Comparison of ENCODE assay signal across 24 cellular contexts in genomic region chr10:5523796-5524574, GRCh38. TPM values are rescaled to one million over a fixed set of nuclear protein-coding genes. Genes with fewer than 3 reads are reported as not detected.
DNase-seq lines count a peak whose midpoint lies in the region; ATAC-seq and TF ChIP-seq lines count a peak whose summit lies in the region.
"Had no signal": no experiment of that assay in that cellular context is flagged by ENCODE, and none has a peak within 500 bp of the region (broad histone marks: within the 10 kb centered on the region; RNA-seq: fewer than 3 reads in every experiment).

No MANE protein-coding gene starts in this region.

- no peaks in the 10 kb centered on the region for H3K4me1 ChIP-seq in neural progenitor cell
- H3K4me1 ChIP-seq: lower lobe of right lung had no signal

- H3K27ac ChIP-seq in coronary artery (no peak overlapping the region), neural progenitor cell (no peak overlapping the region)
- H3K27ac ChIP-seq: ascending aorta, lower lobe of right lung had no signal

- DNase-seq in natural killer cell treated with Interleukin-12 subunit alpha and Interleukin-12 subunit beta and Interleukin-15 and Interleukin-18, amount 100 ng/mL, for 72 hours (ENCODE audit: low spot score), result peak; percentile 20
- no peak for DNase-seq in natural killer cell
- DNase-seq in coronary artery (ENCODE audit: low spot score), result peak; percentile 64
- DNase-seq in neural progenitor cell (ENCODE audit: low spot score), result no peak
- no peak for DNase-seq in 8988T
- no peak for DNase-seq in NCI-H1694 (lab: John Stamatoyannopoulos, UW)
- no peak for DNase-seq in nucleus accumbens (lab: John Stamatoyannopoulos, UW)
- DNase-seq: activated CD4-positive, alpha-beta memory T cell treated with anti-CD3 and anti-CD28 coated beads for 36 hours; activated naive CD4-positive, alpha-beta T cell treated with anti-CD3 and anti-CD28 coated beads, Interleukin-2, amount 10 ng/mL, durations not matched to agents 7 days and 5 days; CD8-positive, alpha-beta T cell; erythroblast; H7; hypothalamus; lower lobe of right lung; NCI-H1417 treated with DMSO at 0.1 percent for 48 hours; NCI-H526 treated with DMSO at 0.1 percent for 48 hours; retina had no signal

- H3K4me3 Mint-ChIP-seq in natural killer cell treated with Interleukin-12 subunit alpha and Interleukin-12 subunit beta and Interleukin-15 and Interleukin-18, amount 100 ng/mL, for 72 hours, result no peak overlapping the region
- H3K4me3 Mint-ChIP-seq in natural killer cell (no peak overlapping the region), neural progenitor cell (no peak overlapping the region)
- H3K4me3 Mint-ChIP-seq: activated CD4-positive, alpha-beta memory T cell treated with anti-CD3 and anti-CD28 coated beads for 36 hours; activated naive CD4-positive, alpha-beta T cell treated with anti-CD3 and anti-CD28 coated beads, Interleukin-2, amount 10 ng/mL, durations not matched to agents 7 days and 5 days; CD8-positive, alpha-beta T cell; central memory CD8-positive, alpha-beta T cell; IgD-negative memory B cell had no signal

- no peaks in the 10 kb centered on the region for H3K36me3 Mint-ChIP-seq in natural killer cell treated with Interleukin-12 subunit alpha and Interleukin-12 subunit beta and Interleukin-15 and Interleukin-18, amount 100 ng/mL, for 72 hours
- H3K36me3 Mint-ChIP-seq in natural killer cell (no peaks in the 10 kb centered on the region), neural progenitor cell (no peaks in the 10 kb centered on the region)
- H3K36me3 Mint-ChIP-seq: activated CD4-positive, alpha-beta memory T cell treated with anti-CD3 and anti-CD28 coated beads for 36 hours; activated naive CD4-positive, alpha-beta T cell treated with anti-CD3 and anti-CD28 coated beads, Interleukin-2, amount 10 ng/mL, durations not matched to agents 7 days and 5 days; CD8-positive, alpha-beta T cell; IgD-negative memory B cell had no signal

- no peak for ATAC-seq in natural killer cell treated with Interleukin-12 subunit alpha and Interleukin-12 subunit beta and Interleukin-15 and Interleukin-18, amount 100 ng/mL, for 72 hours
- no peak for ATAC-seq in natural killer cell
- ATAC-seq: CD8-positive, alpha-beta T cell; lower lobe of right lung; SK-N-SH treated with all-trans-retinoic acid at 6 μM for 48 hours had no signal

- H3K79me2 ChIP-seq in neural progenitor cell (ENCODE audit: low read depth), result no peaks in the 10 kb centered on the region

- no peak overlapping the region for H3K4me3 ChIP-seq in coronary artery
- H3K4me3 ChIP-seq in neural progenitor cell, result no peak overlapping the region
- H3K4me3 ChIP-seq: ascending aorta, lower lobe of right lung had no signal

- no peak overlapping the region for H3K27ac Mint-ChIP-seq in natural killer cell treated with Interleukin-12 subunit alpha and Interleukin-12 subunit beta and Interleukin-15 and Interleukin-18, amount 100 ng/mL, for 72 hours
- H3K27ac Mint-ChIP-seq in natural killer cell (no peak overlapping the region), neural progenitor cell (peak overlapping the region; percentile 80)
- H3K27ac Mint-ChIP-seq: activated CD4-positive, alpha-beta memory T cell treated with anti-CD3 and anti-CD28 coated beads for 36 hours; activated naive CD4-positive, alpha-beta T cell treated with anti-CD3 and anti-CD28 coated beads, Interleukin-2, amount 10 ng/mL, durations not matched to agents 7 days and 5 days; CD8-positive, alpha-beta T cell; IgD-negative memory B cell had no signal

- no peak overlapping the region for H2AFZ ChIP-seq in neural progenitor cell (replicated peaks)

- peaks cover 0 to 2% of the 10 kb centered on the region in 2 donors for H3K4me1 Mint-ChIP-seq in natural killer cell treated with Interleukin-12 subunit alpha and Interleukin-12 subunit beta and Interleukin-15 and Interleukin-18, amount 100 ng/mL, for 72 hours (ENCODE audit: low read depth in 2 of 2)
- H3K4me1 Mint-ChIP-seq in natural killer cell, result no peaks in the 10 kb centered on the region
- peaks cover 2% of the 10 kb centered on the region for H3K4me1 Mint-ChIP-seq in neural progenitor cell
- H3K4me1 Mint-ChIP-seq: activated naive CD4-positive, alpha-beta T cell treated with anti-CD3 and anti-CD28 coated beads, Interleukin-2, amount 10 ng/mL, durations not matched to agents 7 days and 5 days; central memory CD8-positive, alpha-beta T cell; IgD-negative memory B cell had no signal

- no peak overlapping the region for H3K4me2 ChIP-seq in neural progenitor cell

- H3K9me3 ChIP-seq in neural progenitor cell (ENCODE audit: low read depth), result no peaks in the 10 kb centered on the region
- H3K9me3 ChIP-seq: ascending aorta, lower lobe of right lung had no signal

- H3K27me3 ChIP-seq in neural progenitor cell, result no peaks in the 10 kb centered on the region
- H3K27me3 ChIP-seq: ascending aorta had no signal

- no peaks in the 10 kb centered on the region for H4K20me1 ChIP-seq in neural progenitor cell (ENCODE audit: low read depth)

- no peaks in the 10 kb centered on the region for H3K36me3 ChIP-seq in neural progenitor cell
- H3K36me3 ChIP-seq: ascending aorta, lower lobe of right lung had no signal

- no peak overlapping the region for H3K9ac ChIP-seq in neural progenitor cell

- H3K9me3 Mint-ChIP-seq in natural killer cell treated with Interleukin-12 subunit alpha and Interleukin-12 subunit beta and Interleukin-15 and Interleukin-18, amount 100 ng/mL, for 72 hours, result no peaks in the 10 kb centered on the region
- H3K9me3 Mint-ChIP-seq in natural killer cell (no peaks in the 10 kb centered on the region), neural progenitor cell (peaks cover 14% of the 10 kb centered on the region)
- H3K9me3 Mint-ChIP-seq: activated CD4-positive, alpha-beta memory T cell treated with anti-CD3 and anti-CD28 coated beads for 36 hours; activated naive CD4-positive, alpha-beta T cell treated with anti-CD3 and anti-CD28 coated beads, Interleukin-2, amount 10 ng/mL, durations not matched to agents 7 days and 5 days; CD8-positive, alpha-beta T cell; central memory CD8-positive, alpha-beta T cell had no signal

- no peaks in the 10 kb centered on the region for H3F3A ChIP-seq in neural progenitor cell (ENCODE audit: low read depth)

- intact Hi-C loops in natural killer cell (cut with micrococcal nuclease), result no loop called here

- no peak for TF ChIP-seq CTCF in natural killer cell (IDR thresholded peaks at IDR 0.05)
- TF ChIP-seq CTCF in coronary artery (IDR thresholded peaks at IDR 0.05), result no peak
- TF ChIP-seq CTCF in neural progenitor cell (IDR thresholded peaks at IDR 0.05), result no peak

- H3K27me3 Mint-ChIP-seq in natural killer cell treated with Interleukin-12 subunit alpha and Interleukin-12 subunit beta and Interleukin-15 and Interleukin-18, amount 100 ng/mL, for 72 hours, result peaks cover 0 to 2% of the 10 kb centered on the region in 2 donors
- H3K27me3 Mint-ChIP-seq in natural killer cell (ENCODE audit: low read depth in 2 of 2) (peaks cover 0 to 6% of the 10 kb centered on the region in 2 donors), neural progenitor cell (ENCODE audit: insufficient read depth, low read depth) (peaks cover 4% of the 10 kb centered on the region)

RNA-seq across cellular contexts. Expression of gene CALML3, which starts 0.8 kb away (rescaled TPM):
- not detected for total RNA-seq in natural killer cell treated with Interleukin-12 subunit alpha and Interleukin-12 subunit beta and Interleukin-15 and Interleukin-18, amount 100 ng/mL, for 72 hours
- total RNA-seq in natural killer cell (not detected), neural progenitor cell (ENCODE audit: low replicate concordance) (not detected in 2 replicates)
- total RNA-seq: activated CD4-positive, alpha-beta memory T cell treated with anti-CD3 and anti-CD28 coated beads for 36 hours; ascending aorta; CD8-positive, alpha-beta T cell; H7; lower lobe of right lung; M059J; omental fat pad had no signal

RNA-seq across cellular contexts. Expression of gene CALML5, which starts 24.6 kb away (rescaled TPM):
- not detected for total RNA-seq in natural killer cell treated with Interleukin-12 subunit alpha and Interleukin-12 subunit beta and Interleukin-15 and Interleukin-18, amount 100 ng/mL, for 72 hours
- total RNA-seq in natural killer cell (not detected), neural progenitor cell (ENCODE audit: low replicate concordance) (not detected in 2 replicates)
- total RNA-seq: activated CD4-positive, alpha-beta memory T cell treated with anti-CD3 and anti-CD28 coated beads for 36 hours; ascending aorta; CD8-positive, alpha-beta T cell; frontal cortex; H7; lower lobe of right lung; M059J; omental fat pad had no signal

Comparison
In these comparisons a context has a peak if more than half of its experiments do, and no peak if none do; other contexts are left out.
1. DNase-seq: peak in natural killer cell treated with Interleukin-12 subunit alpha and Interleukin-12 subunit beta and Interleukin-15 and Interleukin-18, amount 100 ng/mL, for 72 hours (single experiment) and coronary artery (single experiment); none in natural killer cell (single experiment), neural progenitor cell (single experiment), 8988T (single experiment), NCI-H1694 (single experiment) and nucleus accumbens (0 of 56).